10 cellular contexts compared by ENCODE assay signal in the genomic region with DNA sequence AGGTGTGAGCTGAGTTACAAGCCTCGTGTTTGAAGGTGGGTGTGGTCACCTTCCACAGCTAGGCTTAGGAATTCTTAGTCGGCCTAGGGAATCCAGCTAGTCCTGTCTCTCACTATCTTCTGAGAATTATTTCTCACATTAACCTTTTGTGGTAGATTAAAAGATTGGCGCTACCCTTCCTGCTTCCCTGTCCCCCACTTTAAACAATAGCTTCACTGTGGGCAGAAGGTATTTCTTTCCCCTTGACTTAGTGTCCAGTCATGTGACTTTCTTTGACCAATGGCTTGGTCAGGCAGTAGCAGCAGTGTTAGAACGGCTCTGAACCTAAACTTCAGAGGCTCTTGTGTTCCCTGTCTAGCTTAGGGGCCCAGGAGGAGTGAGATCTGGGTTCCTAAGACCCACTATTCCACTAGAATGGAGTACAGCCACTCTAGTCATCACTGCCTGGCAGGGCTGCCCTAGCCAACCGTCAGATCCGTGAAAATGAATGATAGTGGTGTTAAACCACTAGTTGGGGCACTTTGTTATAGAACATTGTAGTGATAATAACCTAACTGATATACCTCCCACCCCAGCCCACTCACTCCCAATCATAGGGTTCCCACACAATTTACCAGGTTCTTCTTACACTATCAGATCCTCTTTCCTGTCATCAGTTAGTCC. TPM values are rescaled to one million over a fixed set of nuclear protein-coding genes. Genes with fewer than 3 reads are reported as not detected.
DNase-seq lines count a peak whose midpoint lies in the region; ATAC-seq and TF ChIP-seq lines count a peak whose summit lies in the region.
"Had no signal": no experiment of that assay in that cellular context is flagged by ENCODE, and none has a peak within 500 bp of the region (broad histone marks: within the 10 kb centered on the region; RNA-seq: fewer than 3 reads in every experiment).

No MANE protein-coding gene starts in this region.

- WGBS in esophagus squamous epithelium, 2 donors, result 43 to 63% methylated on average over 5 of the region's 6 CpGs
- 41 to 56% (median 44%) methylated on average over 6 of the region's 6 CpGs for WGBS in ovary, 3 donors

- TF ChIP-seq POLR2A in esophagus squamous epithelium (IDR thresholded peaks at IDR 0.05) (no peak), ovary (IDR thresholded peaks at IDR 0.05) (no peak)

- no peaks in the 10 kb centered on the region for H3K9me3 ChIP-seq in esophagus squamous epithelium
- no peaks in the 10 kb centered on the region for H3K9me3 ChIP-seq in ovary
- H3K9me3 ChIP-seq: neutrophil had no signal

- DNase-seq in AG08395 (ENCODE audit: low spot score) (peak; percentile 2), epithelial cell of esophagus (ENCODE audit: low read depth) (peak; percentile 19), esophagus squamous epithelium (lab: John Stamatoyannopoulos, UW) (no peak), GM19240 (ENCODE audit: insufficient read length, low spot score) (no peak), G401 (ENCODE audit: low spot score) (no peak), ovary (no peak)

- H3K27me3 ChIP-seq in esophagus squamous epithelium, result no peaks in the 10 kb centered on the region
- no peaks in the 10 kb centered on the region for H3K27me3 ChIP-seq in ovary

- H3K4me3 ChIP-seq in epithelial cell of esophagus (ENCODE audit: low read length), result no peak overlapping the region
- H3K4me3 ChIP-seq in esophagus squamous epithelium, result peak overlapping the region in 1 of 4 donors; percentile 2
- no peak overlapping the region for H3K4me3 ChIP-seq in ovary

- intact Hi-C loops in esophagus squamous epithelium (cut with DNase I), result loop anchor here (5.0 kb wide), 1 partner anchor 151 kb away; no protein-coding TSS in a partner anchor
- intact Hi-C loops in ovary (cut with DNase I), result loop anchor here (5.0 to 10.0 kb wide), 3 partner anchors 154 to 384 kb away; no protein-coding TSS in a partner anchor

- peak; percentile 40 for ATAC-seq in GM21360 (IDR thresholded peaks at IDR 0.05; ENCODE audit: unreplicated experiment)
- ATAC-seq in HG03521 (IDR thresholded peaks at IDR 0.05; ENCODE audit: unreplicated experiment), result peak; percentile 24

- H3K27ac ChIP-seq in esophagus squamous epithelium, result no peak overlapping the region
- H3K27ac ChIP-seq in ovary, result no peak overlapping the region
- H3K27ac ChIP-seq: neutrophil had no signal

- H3K4me1 ChIP-seq in esophagus squamous epithelium, result peaks cover 0 to 11% (median 4%) of the 10 kb centered on the region in 3 donors
- no peaks in the 10 kb centered on the region for H3K4me1 ChIP-seq in ovary (ENCODE audit: insufficient read depth)

- TF ChIP-seq CTCF in epithelial cell of esophagus (IDR thresholded peaks at IDR 0.05; ENCODE audit: insufficient read depth, low read depth, low read length, missing control alignments), result no peak
- TF ChIP-seq CTCF in esophagus squamous epithelium (IDR thresholded peaks at IDR 0.05), result no peak
- TF ChIP-seq CTCF in ovary (IDR thresholded peaks at IDR 0.05), result no peak

- H3K36me3 ChIP-seq in esophagus squamous epithelium (no peaks in the 10 kb centered on the region), ovary (no peaks in the 10 kb centered on the region)
- H3K36me3 ChIP-seq: neutrophil had no signal

- no peak for TF ChIP-seq EP300 in ovary (IDR thresholded peaks at IDR 0.05)

- in situ Hi-C loops in G401 (cut with HindIII; ENCODE audit: low sequenced_read_pairs), result no loop called here

RNA-seq across cellular contexts. Expression of gene C1orf141, which starts 13.9 kb away (rescaled TPM):
- total RNA-seq in esophagus squamous epithelium (not detected), ovary (1 to 10 TPM in 2 of 7 donors, under 1 TPM in 2, not detected in 3; 0.24 to 3.9 (median 0.70) TPM)
- not detected in 2 replicates for total RNA-seq in G401 (2014; rRNA removed; shearing (Covaris generic))
- 10 to 100 TPM in 1 of 2 donors, under 1 TPM in 1; 0.48 to 11.2 TPM for polyA plus RNA-seq in ovary
- total RNA-seq: Daoy had no signal

RNA-seq across cellular contexts. Expression of gene IL23R, which starts 17.6 kb away (rescaled TPM):
- total RNA-seq in esophagus squamous epithelium, result under 1 TPM in 2 of 4 donors, not detected in 2; under 0.01 to 0.22 TPM
- not detected in 2 replicates for total RNA-seq in G401 (2014; rRNA removed; shearing (Covaris generic))
- total RNA-seq in ovary, result not detected
- under 1 TPM; 0.02 to 0.68 TPM for polyA plus RNA-seq in ovary
- total RNA-seq: Daoy had no signal

Comparison
In these comparisons a context has a peak if more than half of its experiments do, and no peak if none do; other contexts are left out.
1. DNase-seq: peak in AG08395 (single experiment) and epithelial cell of esophagus (single experiment); none in esophagus squamous epithelium (single experiment), GM19240 (single experiment), G401 (single experiment) and ovary (0 of 5).